Comparison of ENCODE assay signal across 19 cellular contexts in genomic region chr5:125450803-125451202, GRCh38.
"Had no signal": no experiment of that assay in that cellular context is flagged by ENCODE, and none has a peak within 500 bp of the region (broad histone marks: within the 10 kb centered on the region; RNA-seq: fewer than 3 reads in every experiment).

No MANE protein-coding gene starts in this region.

- H3K27me3 ChIP-seq: ascending aorta, colonic mucosa, heart left ventricle, pancreas, stomach, upper lobe of right lung had no signal

- H3K27ac Mint-ChIP-seq: activated CD4-positive, alpha-beta T cell treated with anti-CD3 and anti-CD28 coated beads, Interleukin-2, amount 10 ng/mL, durations not matched to agents 24 days and 14 days; effector memory CD8-positive, alpha-beta T cell; mesothelial cell of epicardium had no signal

- ATAC-seq: effector memory CD8-positive, alpha-beta T cell; heart left ventricle; left colon; lower lobe of right lung; pancreas; sciatic nerve; upper lobe of right lung had no signal

- H3K4me1 ChIP-seq: ascending aorta, colonic mucosa, heart left ventricle, lower lobe of right lung, pancreas, stomach, upper lobe of right lung had no signal

- H3K27ac ChIP-seq: ascending aorta, colonic mucosa, epithelial cell of prostate, heart left ventricle, lower lobe of right lung, pancreas, stomach, thoracic aorta, upper lobe of right lung had no signal

- H3K4me1 Mint-ChIP-seq: activated CD4-positive, alpha-beta T cell treated with anti-CD3 and anti-CD28 coated beads, Interleukin-2, amount 10 ng/mL, durations not matched to agents 24 days and 14 days had no signal

- H3K4me3 ChIP-seq: ascending aorta, colonic mucosa, heart left ventricle, lower lobe of right lung, pancreas, stomach, thoracic aorta, upper lobe of right lung had no signal

- H3K9me3 ChIP-seq: ascending aorta, colonic mucosa, heart left ventricle, lower lobe of right lung, pancreas, stomach, thoracic aorta, upper lobe of right lung had no signal

- H3K4me3 Mint-ChIP-seq: activated CD4-positive, alpha-beta T cell treated with anti-CD3 and anti-CD28 coated beads, Interleukin-2, amount 10 ng/mL, durations not matched to agents 24 days and 14 days; effector memory CD8-positive, alpha-beta T cell; mesothelial cell of epicardium had no signal

- DNase-seq: activated CD4-positive, alpha-beta T cell treated with anti-CD3 and anti-CD28 coated beads, Interleukin-2, amount 10 ng/mL, durations not matched to agents 24 days and 14 days; activated CD4-positive, CD25-positive, alpha-beta regulatory T cell; activated CD8-positive, alpha-beta memory T cell treated with anti-CD3 and anti-CD28 coated beads, Interleukin-2, amount 50 U/mL, for 48 hours; caudate nucleus; colonic mucosa; effector memory CD8-positive, alpha-beta T cell; heart left ventricle; left colon; lower lobe of right lung; pancreas; stimulated activated CD4-positive, alpha-beta T cell treated with anti-CD3 and anti-CD28 coated beads, Interleukin-1b, Interleukin-23, amount 100 ng/mL, for 48 hours; stomach; SW 1271; upper lobe of right lung had no signal

- H3K9me3 Mint-ChIP-seq: mesothelial cell of epicardium had no signal

- H3K36me3 ChIP-seq: ascending aorta, colonic mucosa, heart left ventricle, lower lobe of right lung, pancreas, stomach, thoracic aorta, upper lobe of right lung had no signal

- H3K36me3 Mint-ChIP-seq: mesothelial cell of epicardium had no signal

- H3K27me3 Mint-ChIP-seq: activated CD4-positive, alpha-beta T cell treated with anti-CD3 and anti-CD28 coated beads, Interleukin-2, amount 10 ng/mL, durations not matched to agents 24 days and 14 days; effector memory CD8-positive, alpha-beta T cell had no signal
